In genomic region chr17:18314059-18314730, GRCh38 we compare ENCODE assay signal across 8 cellular contexts. TPM values are rescaled to one million over a fixed set of nuclear protein-coding genes. Genes with fewer than 3 reads are reported as not detected.
DNase-seq lines count a peak whose midpoint lies in the region; ATAC-seq and TF ChIP-seq lines count a peak whose summit lies in the region.

No MANE protein-coding gene starts in this region.

- H3K27ac ChIP-seq in CD8-positive, alpha-beta T cell (ENCODE audit: low read depth, low read length), result peak overlapping the region; percentile 98
- H3K27ac ChIP-seq in OCI-LY1 (ENCODE audit: low read depth, low read length, poor library complexity, severe bottlenecking), result peak overlapping the region; percentile 82

- no peaks in the 10 kb centered on the region for H3K9me3 ChIP-seq in CD8-positive, alpha-beta T cell (ENCODE audit: low read length)
- H3K9me3 ChIP-seq in OCI-LY1 (ENCODE audit: low read length), result no peaks in the 10 kb centered on the region

- peak overlapping the region; percentile 88 for H3K4me3 ChIP-seq in CD8-positive, alpha-beta T cell (ENCODE audit: low read depth, low read length)
- peak overlapping the region; percentile 75 for H3K4me3 ChIP-seq in OCI-LY1 (ENCODE audit: low read depth, low read length, poor library complexity, severe bottlenecking)

- intact Hi-C loops in CD8-positive, alpha-beta T cell (cut with DNase I, micrococcal nuclease), result loop anchor here in 1 of 2 experiments (2.0 kb wide), 2 partner anchors 227 to 721 kb away; partner anchors contain the start of gene DRG2

- no peaks in the 10 kb centered on the region for H3K9me2 ChIP-seq in OCI-LY1 (ENCODE audit: low read depth, low read length)

- H2AFZ ChIP-seq in OCI-LY1 (ENCODE audit: low read length), result no peak overlapping the region

- peaks cover 59% of the 10 kb centered on the region for H3K79me2 ChIP-seq in OCI-LY1 (ENCODE audit: insufficient read depth, low read length)

- H3K9me3 Mint-ChIP-seq in CD8-positive, alpha-beta T cell, result no peaks in the 10 kb centered on the region
- no peaks in the 10 kb centered on the region for H3K9me3 Mint-ChIP-seq in mesothelial cell of epicardium

- peaks cover 59% of the 10 kb centered on the region for H3K4me1 ChIP-seq in CD8-positive, alpha-beta T cell (ENCODE audit: insufficient read depth, low read length)
- peaks cover 59% of the 10 kb centered on the region for H3K4me1 ChIP-seq in OCI-LY1 (ENCODE audit: insufficient read depth, low read length, severe bottlenecking)

- peak overlapping the region; percentile 90 for H3K4me3 Mint-ChIP-seq in CD8-positive, alpha-beta T cell
- peak overlapping the region; percentile 92 for H3K4me3 Mint-ChIP-seq in mesothelial cell of epicardium

- H3K27me3 Mint-ChIP-seq in CD8-positive, alpha-beta T cell (ENCODE audit: low read depth), result no peaks in the 10 kb centered on the region
- no peaks in the 10 kb centered on the region for H3K27me3 Mint-ChIP-seq in mesothelial cell of epicardium (ENCODE audit: low read depth)

- H4K20me1 ChIP-seq in OCI-LY1 (ENCODE audit: insufficient read depth, low read length), result no peaks in the 10 kb centered on the region

- H3K27me3 ChIP-seq in CD8-positive, alpha-beta T cell (ENCODE audit: insufficient read depth, low read length), result no peaks in the 10 kb centered on the region
- H3K27me3 ChIP-seq in OCI-LY1 (ENCODE audit: insufficient read depth, low read length), result no peaks in the 10 kb centered on the region

- no peak for TF ChIP-seq CTCF in CD8-positive, alpha-beta T cell (IDR thresholded peaks at IDR 0.05)
- TF ChIP-seq CTCF in OCI-LY1 (IDR thresholded peaks at IDR 0.05; ENCODE audit: low read length) (no peak), mesothelial cell of epicardium (IDR thresholded peaks at IDR 0.05; ENCODE audit: unreplicated experiment) (no peak)

- H3K4me1 Mint-ChIP-seq in CD8-positive, alpha-beta T cell (ENCODE audit: low read depth), result peaks cover 68% of the 10 kb centered on the region
- H3K4me1 Mint-ChIP-seq in mesothelial cell of epicardium, result peaks cover 58% of the 10 kb centered on the region

- CTCF ChIA-PET in CD8-positive, alpha-beta T cell (lab: Charles Lee), result interaction anchor here (1.8 kb wide), 1 partner anchor 14 kb away, joined by 5 read pairs; no protein-coding TSS in a partner anchor

- H3K36me3 Mint-ChIP-seq in CD8-positive, alpha-beta T cell, result peaks cover 52% of the 10 kb centered on the region
- H3K36me3 Mint-ChIP-seq in mesothelial cell of epicardium, result peaks cover 15% of the 10 kb centered on the region

- H3K4me2 ChIP-seq in OCI-LY1 (ENCODE audit: low read length), result peak overlapping the region; percentile 100

- ATAC-seq in CD8-positive, alpha-beta T cell, result peak; percentile 4
- ATAC-seq in GM21576 (IDR thresholded peaks at IDR 0.05; ENCODE audit: unreplicated experiment) (peak; percentile 15), GM18868 (IDR thresholded peaks at IDR 0.05; ENCODE audit: unreplicated experiment) (no peak)

- H3F3A ChIP-seq in OCI-LY1 (ENCODE audit: insufficient read depth, low read length), result no peaks in the 10 kb centered on the region

- DNase-seq in CD8-positive, alpha-beta T cell, result peak in 2 of 7 experiments; percentile 3 to 25
- DNase-seq in dedifferentiated amniotic fluid mesenchymal stem cell (ENCODE audit: extremely low spot score) (peak; percentile 17), mesothelial cell of epicardium (ENCODE audit: low spot score in 2 of 2, unreplicated experiment in 2 of 2) (no peak), GOT3 (lab: John Stamatoyannopoulos, UW) (no peak), OCI-M2 (lab: John Stamatoyannopoulos, UW; ENCODE audit: unreplicated experiment) (no peak)

- H3K27ac Mint-ChIP-seq in CD8-positive, alpha-beta T cell, result peak overlapping the region; percentile 97
- H3K27ac Mint-ChIP-seq in mesothelial cell of epicardium, result peak overlapping the region; percentile 99

- POLR2A ChIA-PET in CD8-positive, alpha-beta T cell (lab: Charles Lee), result interaction anchor here (0.5 to 2.8 kb wide), 6 partner anchors 9 to 501 kb away, joined by 3 to 7 read pairs (median 4); partner anchors contain the start of gene SHMT1

- H3K36me3 ChIP-seq in CD8-positive, alpha-beta T cell (ENCODE audit: insufficient read depth, low read length), result peaks cover 7% of the 10 kb centered on the region
- peaks cover 58% of the 10 kb centered on the region for H3K36me3 ChIP-seq in OCI-LY1 (ENCODE audit: insufficient read depth, low read length)

- peak overlapping the region; percentile 82 for H3K9ac ChIP-seq in OCI-LY1 (ENCODE audit: low read length)

RNA-seq across cellular contexts. Expression of gene TOP3A, which starts 0.6 kb away (rescaled TPM):
- 10 to 100 TPM; 28.8 to 30.9 TPM for total RNA-seq in CD8-positive, alpha-beta T cell
- total RNA-seq in mesothelial cell of epicardium, result 59.0 to 61.0 TPM (median 59.1 TPM) in 3 replicates

RNA-seq across cellular contexts. Expression of gene SMCR8, which starts 0.9 kb away (rescaled TPM):
- total RNA-seq in CD8-positive, alpha-beta T cell, result 10 to 100 TPM; 51.9 to 53.1 TPM
- 18.2 to 19.3 TPM (median 18.4 TPM) in 3 replicates for total RNA-seq in mesothelial cell of epicardium

RNA-seq across cellular contexts. Expression of gene SHMT1, which starts 49.2 kb away (rescaled TPM):
- 1 to 10 TPM; 5.7 to 6.1 TPM for total RNA-seq in CD8-positive, alpha-beta T cell
- total RNA-seq in mesothelial cell of epicardium, result 19.2 to 22.4 TPM (median 20.5 TPM) in 3 replicates

RNA-seq across cellular contexts. Expression of gene MIEF2, which starts 53.7 kb away (rescaled TPM):
- 10 to 100 TPM in 1 of 2 experiments, 1 to 10 TPM in 1; 9.6 to 11.0 TPM for total RNA-seq in CD8-positive, alpha-beta T cell
- 22.5 to 25.2 TPM (median 23.8 TPM) in 3 replicates for total RNA-seq in mesothelial cell of epicardium

RNA-seq across cellular contexts. Expression of gene FLII, which starts 55.7 kb away (rescaled TPM):
- total RNA-seq in CD8-positive, alpha-beta T cell, result 100 to 1,000 TPM; 220 to 225 TPM
- total RNA-seq in mesothelial cell of epicardium, result 190 to 202 TPM (median 199 TPM) in 3 replicates
